In genomic region chr6:155129744-155130143, GRCh38 we compare ENCODE assay signal across 14 cellular contexts.
"Had no signal": no experiment of that assay in that cellular context is flagged by ENCODE, and none has a peak within 500 bp of the region (broad histone marks: within the 10 kb centered on the region; RNA-seq: fewer than 3 reads in every experiment).

No MANE protein-coding gene starts in this region.

- H3K4me3 ChIP-seq: cardiac muscle cell, mucosa of descending colon, prostate gland, skin epidermis had no signal

- H3K27ac Mint-ChIP-seq: memory B cell had no signal

- H3K4me1 Mint-ChIP-seq: memory B cell had no signal

- H3K36me3 ChIP-seq: cardiac muscle cell, prostate gland had no signal

- H3K9me3 Mint-ChIP-seq: memory B cell; naive thymus-derived CD4-positive, alpha-beta T cell had no signal

- H3K27me3 Mint-ChIP-seq: naive thymus-derived CD4-positive, alpha-beta T cell had no signal

- ATAC-seq: left ventricle myocardium superior; mucosa of descending colon; naive thymus-derived CD4-positive, alpha-beta T cell; right cardiac atrium had no signal

- H3K27ac ChIP-seq: cardiac muscle cell, prostate gland had no signal

- DNase-seq: activated CD4-positive, CD25-positive, alpha-beta regulatory T cell treated with anti-CD3 and anti-CD28 coated beads, Interleukin-2, amount 50 U/mL, for 72 hours; hypothalamus; kidney; left ventricle myocardium superior; mucosa of descending colon; naive thymus-derived CD4-positive, alpha-beta T cell; occipital lobe; right cardiac atrium; stimulated activated CD4-positive, alpha-beta T cell treated with anti-CD3 and anti-CD28 coated beads, Interleukin-4, amount 100 ng/mL, for 4 hours; T1000 had no signal

- H3K36me3 Mint-ChIP-seq: memory B cell had no signal

- H3K4me1 ChIP-seq: prostate gland had no signal

- H3K4me3 Mint-ChIP-seq: memory B cell; naive thymus-derived CD4-positive, alpha-beta T cell had no signal

- H3K9me3 ChIP-seq: mucosa of descending colon, prostate gland had no signal
